In genomic region chr10:102233997-102234396, GRCh38 we compare ENCODE assay signal across 17 cellular contexts.
DNase-seq lines count a peak whose midpoint lies in the region; ATAC-seq and TF ChIP-seq lines count a peak whose summit lies in the region.
"Had no signal": no experiment of that assay in that cellular context is flagged by ENCODE, and none has a peak within 500 bp of the region (broad histone marks: within the 10 kb centered on the region; RNA-seq: fewer than 3 reads in every experiment).

No MANE protein-coding gene starts in this region.

- ATAC-seq in activated naive CD8-positive, alpha-beta T cell treated with anti-CD3 and anti-CD28 coated beads, Interleukin-2, amount 50 U/mL, for 24 hours: no peak
- ATAC-seq in stimulated activated naive B cell treated with anti-CD40 and anti-IgM and Interleukin-4, amounts not matched to agents 10 μg/mL and 1 μg/mL and 100 μg/mL, for 72 hours (replicated peaks): no peak
- ATAC-seq in activated CD4-positive, CD25-positive, alpha-beta regulatory T cell treated with anti-CD3 and anti-CD28 coated beads, Interleukin-2, amount 50 U/mL, for 24 hours: no peak
- ATAC-seq: HCT116 had no signal

- no peaks in the 10 kb centered on the region for H3K36me3 ChIP-seq in WERI-Rb-1

- peaks cover 21% of the 10 kb centered on the region for H3K27me3 Mint-ChIP-seq in activated naive CD8-positive, alpha-beta T cell
- H3K27me3 Mint-ChIP-seq in activated naive CD8-positive, alpha-beta T cell treated with anti-CD3 and anti-CD28 coated beads, Interleukin-2, amount 50 U/mL, for 24 hours: peaks cover 37% of the 10 kb centered on the region
- H3K27me3 Mint-ChIP-seq in stimulated activated naive B cell treated with anti-CD40 and anti-IgM and Interleukin-4, amounts not matched to agents 10 μg/mL and 1 μg/mL and 100 μg/mL, for 72 hours: peaks cover 63 to 74% of the 10 kb centered on the region in 2 donors
- peaks cover 55% of the 10 kb centered on the region for H3K27me3 Mint-ChIP-seq in T-helper 2 cell treated with Interferon-gamma antibody and Interleukin-4, amounts not matched to agents 5 μg/mL and 100 μg/mL, for 36 hours (ENCODE audit: low read depth)

- DNase-seq in activated naive CD8-positive, alpha-beta T cell treated with anti-CD3 and anti-CD28 coated beads, Interleukin-2, amount 50 U/mL, for 24 hours: no peak
- peak; percentile 51 to 79 for DNase-seq in NCI-H524 (lab: John Stamatoyannopoulos, UW)
- DNase-seq in WERI-Rb-1: peak; percentile 81
- DNase-seq in stimulated activated naive B cell treated with anti-CD40 and anti-IgM and Interleukin-4, amounts not matched to agents 10 μg/mL and 1 μg/mL and 100 μg/mL, for 72 hours: no peak
- DNase-seq in HPDE6-E6E7 (ENCODE audit: extremely low spot score): no peak
- DNase-seq in T-helper 2 cell treated with Interferon-gamma antibody and Interleukin-4, amounts not matched to agents 5 μg/mL and 100 μg/mL, for 36 hours (ENCODE audit: low spot score): no peak
- DNase-seq: ACHN; C1 segment of cervical spinal cord; CD4-positive, alpha-beta memory T cell; DMS79; GM23248 had no signal

- peaks cover 5% of the 10 kb centered on the region for H3K4me1 Mint-ChIP-seq in activated naive CD8-positive, alpha-beta T cell (ENCODE audit: low read depth)
- peaks cover 10% of the 10 kb centered on the region for H3K4me1 Mint-ChIP-seq in activated naive CD8-positive, alpha-beta T cell treated with anti-CD3 and anti-CD28 coated beads, Interleukin-2, amount 50 U/mL, for 24 hours
- peaks cover 8 to 31% of the 10 kb centered on the region in 2 donors for H3K4me1 Mint-ChIP-seq in stimulated activated naive B cell treated with anti-CD40 and anti-IgM and Interleukin-4, amounts not matched to agents 10 μg/mL and 1 μg/mL and 100 μg/mL, for 72 hours
- H3K4me1 Mint-ChIP-seq in T-helper 2 cell treated with Interferon-gamma antibody and Interleukin-4, amounts not matched to agents 5 μg/mL and 100 μg/mL, for 36 hours (ENCODE audit: low read depth): peaks cover 4% of the 10 kb centered on the region

- no peaks in the 10 kb centered on the region for H3K36me3 Mint-ChIP-seq in activated naive CD8-positive, alpha-beta T cell
- no peaks in the 10 kb centered on the region for H3K36me3 Mint-ChIP-seq in activated naive CD8-positive, alpha-beta T cell treated with anti-CD3 and anti-CD28 coated beads, Interleukin-2, amount 50 U/mL, for 24 hours (ENCODE audit: low read depth)
- peaks cover 0 to 1% of the 10 kb centered on the region in 2 donors for H3K36me3 Mint-ChIP-seq in stimulated activated naive B cell treated with anti-CD40 and anti-IgM and Interleukin-4, amounts not matched to agents 10 μg/mL and 1 μg/mL and 100 μg/mL, for 72 hours
- no peaks in the 10 kb centered on the region for H3K36me3 Mint-ChIP-seq in T-helper 2 cell treated with Interferon-gamma antibody and Interleukin-4, amounts not matched to agents 5 μg/mL and 100 μg/mL, for 36 hours (ENCODE audit: low read depth)
- H3K36me3 Mint-ChIP-seq: CD4-positive, alpha-beta memory T cell; IgD-negative memory B cell had no signal

- H3K27me3 ChIP-seq in WERI-Rb-1 (ENCODE audit: insufficient read depth, low read depth, severe bottlenecking): no peaks in the 10 kb centered on the region

- H3K9me3 ChIP-seq in WERI-Rb-1 (ENCODE audit: severe bottlenecking): no peaks in the 10 kb centered on the region

- H3K9me3 Mint-ChIP-seq in activated naive CD8-positive, alpha-beta T cell (ENCODE audit: low read depth): no peaks in the 10 kb centered on the region
- no peaks in the 10 kb centered on the region for H3K9me3 Mint-ChIP-seq in activated naive CD8-positive, alpha-beta T cell treated with anti-CD3 and anti-CD28 coated beads, Interleukin-2, amount 50 U/mL, for 24 hours
- H3K9me3 Mint-ChIP-seq in stimulated activated naive B cell treated with anti-CD40 and anti-IgM and Interleukin-4, amounts not matched to agents 10 μg/mL and 1 μg/mL and 100 μg/mL, for 72 hours: no peaks in the 10 kb centered on the region
- no peaks in the 10 kb centered on the region for H3K9me3 Mint-ChIP-seq in T-helper 2 cell treated with Interferon-gamma antibody and Interleukin-4, amounts not matched to agents 5 μg/mL and 100 μg/mL, for 36 hours
- H3K9me3 Mint-ChIP-seq: CD4-positive, alpha-beta memory T cell; IgD-negative memory B cell had no signal

- no peak overlapping the region for H3K4me3 ChIP-seq in WERI-Rb-1 (ENCODE audit: low read depth, low read length)
- H3K4me3 ChIP-seq: GM23248 had no signal

- peak overlapping the region; percentile 22 for H3K27ac Mint-ChIP-seq in activated naive CD8-positive, alpha-beta T cell
- H3K27ac Mint-ChIP-seq in activated naive CD8-positive, alpha-beta T cell treated with anti-CD3 and anti-CD28 coated beads, Interleukin-2, amount 50 U/mL, for 24 hours: no peak overlapping the region
- peak overlapping the region; percentile 27 for H3K27ac Mint-ChIP-seq in stimulated activated naive B cell treated with anti-CD40 and anti-IgM and Interleukin-4, amounts not matched to agents 10 μg/mL and 1 μg/mL and 100 μg/mL, for 72 hours
- no peak overlapping the region for H3K27ac Mint-ChIP-seq in T-helper 2 cell treated with Interferon-gamma antibody and Interleukin-4, amounts not matched to agents 5 μg/mL and 100 μg/mL, for 36 hours
- H3K27ac Mint-ChIP-seq: B cell; CD4-positive, alpha-beta memory T cell; IgD-negative memory B cell had no signal

- H3K27ac ChIP-seq in WERI-Rb-1: peak overlapping the region; percentile 65
- H3K27ac ChIP-seq: GM23248, HL-60 had no signal

- H3K4me3 Mint-ChIP-seq in activated naive CD8-positive, alpha-beta T cell: no peak overlapping the region
- H3K4me3 Mint-ChIP-seq in activated naive CD8-positive, alpha-beta T cell treated with anti-CD3 and anti-CD28 coated beads, Interleukin-2, amount 50 U/mL, for 24 hours: no peak overlapping the region
- H3K4me3 Mint-ChIP-seq in stimulated activated naive B cell treated with anti-CD40 and anti-IgM and Interleukin-4, amounts not matched to agents 10 μg/mL and 1 μg/mL and 100 μg/mL, for 72 hours: no peak overlapping the region
- H3K4me3 Mint-ChIP-seq in T-helper 2 cell treated with Interferon-gamma antibody and Interleukin-4, amounts not matched to agents 5 μg/mL and 100 μg/mL, for 36 hours: no peak overlapping the region
- H3K4me3 Mint-ChIP-seq: B cell; CD4-positive, alpha-beta memory T cell; IgD-negative memory B cell had no signal

- no peak for TF ChIP-seq CTCF in WERI-Rb-1 (IDR thresholded peaks at IDR 0.05; ENCODE audit: low read depth, low read length)

Comparison
In these comparisons a context has a peak if more than half of its experiments do, and no peak if none do; other contexts are left out.
1. H3K27ac Mint-ChIP-seq: peak in activated naive CD8-positive, alpha-beta T cell (single experiment) and stimulated activated naive B cell treated with anti-CD40 and anti-IgM and Interleukin-4, amounts not matched to agents 10 μg/mL and 1 μg/mL and 100 μg/mL, for 72 hours (single experiment); none in activated naive CD8-positive, alpha-beta T cell treated with anti-CD3 and anti-CD28 coated beads, Interleukin-2, amount 50 U/mL, for 24 hours (single experiment) and T-helper 2 cell treated with Interferon-gamma antibody and Interleukin-4, amounts not matched to agents 5 μg/mL and 100 μg/mL, for 36 hours (single experiment).
2. DNase-seq: peak in NCI-H524 (2 of 2) and WERI-Rb-1 (single experiment); none in activated naive CD8-positive, alpha-beta T cell treated with anti-CD3 and anti-CD28 coated beads, Interleukin-2, amount 50 U/mL, for 24 hours (single experiment), stimulated activated naive B cell treated with anti-CD40 and anti-IgM and Interleukin-4, amounts not matched to agents 10 μg/mL and 1 μg/mL and 100 μg/mL, for 72 hours (single experiment), HPDE6-E6E7 (single experiment) and T-helper 2 cell treated with Interferon-gamma antibody and Interleukin-4, amounts not matched to agents 5 μg/mL and 100 μg/mL, for 36 hours (single experiment).